Comparison of ENCODE assay signal across 1 cellular context in the genomic region with DNA sequence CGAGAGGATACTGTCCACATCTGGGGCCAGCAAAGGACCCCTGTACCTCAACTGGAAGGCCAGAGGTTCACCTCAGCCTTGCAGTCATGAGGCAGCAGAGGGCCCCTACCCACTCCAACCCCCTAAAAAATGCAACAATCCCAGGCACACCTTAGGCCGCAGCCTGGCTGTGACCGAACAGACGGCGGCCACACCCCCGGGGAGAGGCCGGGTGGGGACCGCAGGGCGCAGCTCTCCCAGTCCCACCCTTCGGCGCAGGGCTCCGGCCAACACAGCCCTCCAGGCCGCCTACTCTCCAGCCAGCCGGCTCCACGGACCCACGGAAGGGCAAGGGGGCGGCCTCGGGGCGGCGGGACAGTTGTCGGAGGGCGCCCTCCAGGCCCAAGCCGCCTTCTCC.
TF ChIP-seq lines count a peak whose summit lies in the region.

No MANE protein-coding gene starts in this region.

TF ChIP-seq in H1, 55 proteins besides CTCF, POLR2A, EP300 and RAD21:
- TF ChIP-seq SIX5 (IDR thresholded peaks at IDR 0.05; ENCODE audit: low read depth, low read length) = no peak
- no peak for TF ChIP-seq RBBP5 (IDR thresholded peaks at IDR 0.05; ENCODE audit: borderline replicate concordance, low read depth, low read length)
- no peak for TF ChIP-seq RXRA (IDR thresholded peaks at IDR 0.05; ENCODE audit: insufficient read depth, low read depth, low read length)
- no peak for TF ChIP-seq CHD2 (IDR thresholded peaks at IDR 0.05; ENCODE audit: low read length)
- TF ChIP-seq MAFK (IDR thresholded peaks at IDR 0.05; ENCODE audit: low read depth, low read length) = no peak
- TF ChIP-seq HDAC6 (IDR thresholded peaks at IDR 0.05; ENCODE audit: low read depth, low read length) = no peak
- no peak for TF ChIP-seq BACH1 (IDR thresholded peaks at IDR 0.05; ENCODE audit: low read length)
